In the genomic region with DNA sequence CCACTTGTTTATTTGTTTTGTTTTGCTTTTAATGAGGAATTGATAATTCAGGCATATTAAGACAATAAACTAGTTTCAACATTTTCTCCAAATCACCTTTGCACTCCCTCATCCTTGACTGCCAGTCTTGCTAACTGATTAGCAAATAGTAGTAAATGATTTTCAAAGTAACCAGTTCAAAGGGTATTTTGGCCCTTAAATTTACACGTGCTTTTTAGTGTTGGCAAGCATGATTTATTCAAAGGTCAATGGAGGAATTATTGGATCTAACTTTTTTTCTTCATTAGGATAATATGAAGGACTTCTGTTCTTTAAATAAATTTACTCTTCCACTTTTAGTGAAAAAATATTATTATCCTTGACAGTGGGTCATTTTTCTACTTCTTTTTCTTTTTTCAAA, we compare ENCODE assay signal across 29 cellular contexts. TPM values are rescaled to one million over a fixed set of nuclear protein-coding genes. Genes with fewer than 3 reads are reported as not detected.
"Had no signal": no experiment of that assay in that cellular context is flagged by ENCODE, and none has a peak within 500 bp of the region (broad histone marks: within the 10 kb centered on the region; RNA-seq: fewer than 3 reads in every experiment).

No MANE protein-coding gene starts in this region.

- ATAC-seq: activated naive CD4-positive, alpha-beta T cell treated with anti-CD3 and anti-CD28 coated beads, Interleukin-2, amount 50 U/mL, for 72 hours; activated T-cell treated with anti-CD3 and anti-CD28 coated beads, Interleukin-2, amount 50 U/mL, for 72 hours; foreskin keratinocyte; gastroesophageal sphincter; WTC11 had no signal

- H3K27ac ChIP-seq: ascending aorta, brain microvascular endothelial cell, coronary artery, dorsolateral prefrontal cortex, esophagus muscularis mucosa, foreskin keratinocyte, gastroesophageal sphincter, VCaP had no signal

- H3K4me3 ChIP-seq: ascending aorta, coronary artery, dorsolateral prefrontal cortex, esophagus muscularis mucosa, gastroesophageal sphincter had no signal

- FAIRE-seq: bronchial epithelial cell had no signal

- DNase-seq: activated CD4-positive, alpha-beta memory T cell treated with anti-CD3 and anti-CD28 coated beads, Interleukin-2, amount 10 ng/mL, durations not matched to agents 7 days and 5 days; activated CD4-positive, alpha-beta T cell treated with anti-CD3 and anti-CD28 coated beads for 1 hour; activated CD4-positive, alpha-beta T cell treated with anti-CD3 and anti-CD28 coated beads for 4 hours; activated CD4-positive, alpha-beta T cell treated with anti-CD3 and anti-CD28 coated beads, Interleukin-2, amount 10 ng/mL, durations not matched to agents 7 days and 5 days; activated CD4-positive, alpha-beta T cell treated with anti-CD3 and anti-CD28 coated beads, Interleukin-2, amount 50 U/mL, for 4 hours; activated CD8-positive, alpha-beta memory T cell treated with anti-CD3 and anti-CD28 coated beads, Interleukin-2, amount 50 U/mL, for 48 hours; activated gamma-delta T cell; activated naive CD4-positive, alpha-beta T cell; activated naive CD4-positive, alpha-beta T cell treated with anti-CD3 and anti-CD28 coated beads, Interleukin-2, amount 10 ng/mL, durations not matched to agents 7 days and 5 days; activated naive CD8-positive, alpha-beta T cell treated with anti-CD3 and anti-CD28 coated beads, Interleukin-2, amount 10 ng/mL, durations not matched to agents 7 days and 5 days; activated T-cell treated with anti-CD3 and anti-CD28 coated beads for 4 hours; activated T-cell treated with anti-CD3 and anti-CD28 coated beads, Interleukin-2, amount 50 U/mL, for 24 hours; activated T-cell treated with anti-CD3 and anti-CD28 coated beads, Interleukin-2, amount 50 U/mL, for 72 hours; brain microvascular endothelial cell; dorsolateral prefrontal cortex; effector memory CD4-positive, alpha-beta T cell; endodermal cell; erythroblast; foreskin keratinocyte; T-helper 2 cell had no signal

- H3K36me3 ChIP-seq: ascending aorta, brain microvascular endothelial cell, esophagus muscularis mucosa, gastroesophageal sphincter had no signal

- H3K4me1 ChIP-seq: ascending aorta, foreskin keratinocyte had no signal

- H3K9me3 ChIP-seq: ascending aorta, esophagus muscularis mucosa, gastroesophageal sphincter had no signal

- H3K27me3 ChIP-seq: ascending aorta, brain microvascular endothelial cell, dorsolateral prefrontal cortex, esophagus muscularis mucosa, foreskin keratinocyte, gastroesophageal sphincter had no signal

RNA-seq across cellular contexts. Expression of gene BCHE, which starts 53.8 kb away (rescaled TPM):
- total RNA-seq: activated CD4-positive, alpha-beta memory T cell treated with anti-CD3 and anti-CD28 coated beads, Interleukin-2, amount 10 ng/mL, durations not matched to agents 7 days and 5 days; activated CD4-positive, alpha-beta T cell treated with anti-CD3 and anti-CD28 coated beads, Interleukin-2, amount 10 ng/mL, durations not matched to agents 7 days and 5 days; activated naive CD4-positive, alpha-beta T cell treated with anti-CD3 and anti-CD28 coated beads, Interleukin-2, amount 50 U/mL, for 72 hours; activated naive CD8-positive, alpha-beta T cell treated with anti-CD3 and anti-CD28 coated beads, Interleukin-2, amount 10 ng/mL, durations not matched to agents 7 days and 5 days; activated T-cell treated with anti-CD3 and anti-CD28 coated beads, Interleukin-2, amount 50 U/mL, for 72 hours; ascending aorta; T-helper 1 cell treated with Interleukin-12 subunit alpha and Interleukin-12 subunit beta and Interleukin-4 antibody, amounts not matched to agents 30 ng/mL and 1 ng/mL, for 36 hours had no signal
